Comparison of ENCODE assay signal across 16 cellular contexts in genomic region chr1:30663596-30664091, GRCh38. TPM values are rescaled to one million over a fixed set of nuclear protein-coding genes. Genes with fewer than 3 reads are reported as not detected.
"Had no signal": no experiment of that assay in that cellular context is flagged by ENCODE, and none has a peak within 500 bp of the region (broad histone marks: within the 10 kb centered on the region; RNA-seq: fewer than 3 reads in every experiment).

No MANE protein-coding gene starts in this region.

- H3K9me3 Mint-ChIP-seq: activated naive CD4-positive, alpha-beta T cell treated with anti-CD3 and anti-CD28 coated beads for 36 hours; activated naive CD8-positive, alpha-beta T cell treated with anti-CD3 and anti-CD28 coated beads, Interleukin-2, amount 50 U/mL, for 24 hours; stimulated activated naive CD8-positive, alpha-beta T cell treated with anti-CD3 and anti-CD28 coated beads, Interleukin-15, amount 100 ng/mL, for 72 hours; type B pancreatic cell had no signal

- H3K27me3 ChIP-seq: breast epithelium, gastrocnemius medialis had no signal

- DNase-seq: activated CD4-positive, alpha-beta T cell treated with anti-CD3 and anti-CD28 coated beads, Interleukin-2, amount 50 U/mL, for 1 hour; activated naive CD4-positive, alpha-beta T cell treated with anti-CD3 and anti-CD28 coated beads for 36 hours; activated naive CD8-positive, alpha-beta T cell treated with anti-CD3 and anti-CD28 coated beads, Interleukin-2, amount 50 U/mL, for 24 hours; gastrocnemius medialis; heart right ventricle; naive B cell; right cardiac atrium; stimulated activated naive CD8-positive, alpha-beta T cell treated with anti-CD3 and anti-CD28 coated beads, Interleukin-15, amount 100 ng/mL, for 72 hours; SW 1271 had no signal

- H3K4me1 Mint-ChIP-seq: activated naive CD8-positive, alpha-beta T cell treated with anti-CD3 and anti-CD28 coated beads, Interleukin-2, amount 50 U/mL, for 24 hours; naive B cell; stimulated activated naive CD8-positive, alpha-beta T cell treated with anti-CD3 and anti-CD28 coated beads, Interleukin-15, amount 100 ng/mL, for 72 hours had no signal

- H3K4me3 Mint-ChIP-seq: activated naive CD4-positive, alpha-beta T cell treated with anti-CD3 and anti-CD28 coated beads for 36 hours; activated naive CD8-positive, alpha-beta T cell treated with anti-CD3 and anti-CD28 coated beads, Interleukin-2, amount 50 U/mL, for 24 hours; stimulated activated naive CD8-positive, alpha-beta T cell treated with anti-CD3 and anti-CD28 coated beads, Interleukin-15, amount 100 ng/mL, for 72 hours; type B pancreatic cell had no signal

- ATAC-seq: activated CD4-positive, CD25-positive, alpha-beta regulatory T cell treated with anti-CD3 and anti-CD28 coated beads, Interleukin-2, amount 50 U/mL, for 24 hours; activated naive CD8-positive, alpha-beta T cell treated with anti-CD3 and anti-CD28 coated beads, Interleukin-2, amount 50 U/mL, for 24 hours; gastrocnemius medialis; heart right ventricle; left colon; right cardiac atrium; stimulated activated naive CD8-positive, alpha-beta T cell treated with anti-CD3 and anti-CD28 coated beads, Interleukin-15, amount 100 ng/mL, for 72 hours had no signal

- H3K36me3 ChIP-seq: breast epithelium, gastrocnemius medialis, heart right ventricle had no signal

- H3K4me1 ChIP-seq: breast epithelium, gastrocnemius medialis, heart right ventricle had no signal

- H3K27ac ChIP-seq: breast epithelium, gastrocnemius medialis, heart right ventricle had no signal

- H3K9me3 ChIP-seq: breast epithelium, gastrocnemius medialis, heart right ventricle had no signal

- H3K27ac Mint-ChIP-seq: activated naive CD4-positive, alpha-beta T cell treated with anti-CD3 and anti-CD28 coated beads for 36 hours; activated naive CD8-positive, alpha-beta T cell treated with anti-CD3 and anti-CD28 coated beads, Interleukin-2, amount 50 U/mL, for 24 hours; stimulated activated naive CD8-positive, alpha-beta T cell treated with anti-CD3 and anti-CD28 coated beads, Interleukin-15, amount 100 ng/mL, for 72 hours; type B pancreatic cell had no signal

- H3K4me3 ChIP-seq: breast epithelium, gastrocnemius medialis, heart right ventricle had no signal

- H3K36me3 Mint-ChIP-seq: naive B cell, type B pancreatic cell had no signal

RNA-seq across cellular contexts. Expression of gene MATN1, which starts 59.7 kb away (rescaled TPM):
- total RNA-seq: breast epithelium; epithelial cell of proximal tubule; gastrocnemius medialis; heart right ventricle; left colon; right cardiac atrium; T-helper 2 cell treated with Interferon-gamma antibody and Interleukin-4, amounts not matched to agents 100 ng/mL and 5 ng/mL, for 36 hours had no signal
- polyA plus RNA-seq: aorta, heart right ventricle had no signal
